Comparison of ENCODE assay signal across 16 cellular contexts in genomic region chr1:215156232-215156631, GRCh38.
DNase-seq lines count a peak whose midpoint lies in the region; ATAC-seq and TF ChIP-seq lines count a peak whose summit lies in the region.
"Had no signal": no experiment of that assay in that cellular context is flagged by ENCODE, and none has a peak within 500 bp of the region (broad histone marks: within the 10 kb centered on the region; RNA-seq: fewer than 3 reads in every experiment).

No MANE protein-coding gene starts in this region.

- DNase-seq in HT1080 (ENCODE audit: low read depth) (peak; percentile 7), adipocyte (ENCODE audit: low read depth) (peak; percentile 54), fibroblast of mammary gland (ENCODE audit: low read depth) (peak; percentile 38), retinal pigment epithelial cell (ENCODE audit: low read depth) (peak; percentile 39), NCI-H146 treated with DMSO at 0.1 percent for 48 hours (lab: John Stamatoyannopoulos, UW; ENCODE audit: unreplicated experiment) (no peak)
- DNase-seq: activated CD4-positive, alpha-beta T cell treated with anti-CD3 and anti-CD28 coated beads, Interleukin-2, amount 50 U/mL, for 4 hours; activated effector memory CD4-positive, alpha-beta T cell treated with anti-CD3 and anti-CD28 coated beads, Interleukin-2, amount 50 U/mL, for 16 hours; DMS79; left cardiac atrium; naive thymus-derived CD8-positive, alpha-beta T cell; NCI-H1436; NCI-H524; right cardiac atrium had no signal

- H3K9ac ChIP-seq in adipocyte (ENCODE audit: low read length) = no peak overlapping the region

- H3K4me1 ChIP-seq in adipocyte (ENCODE audit: control insufficient read depth, insufficient read depth, low read length) = peaks cover 10% of the 10 kb centered on the region

- H3K9me3 ChIP-seq in adipocyte (ENCODE audit: control insufficient read depth, low read length) = peaks cover 2% of the 10 kb centered on the region

- H3K4me3 ChIP-seq in adipocyte (ENCODE audit: low read length) (no peak overlapping the region), fibroblast of mammary gland (ENCODE audit: control insufficient read depth, low read depth, low read length) (no peak overlapping the region), retinal pigment epithelial cell (ENCODE audit: low read length) (no peak overlapping the region)

- no peaks in the 10 kb centered on the region for H3K36me3 ChIP-seq in adipocyte (ENCODE audit: control insufficient read depth, insufficient read depth, low read length, severe bottlenecking)

- H3K27me3 ChIP-seq in adipocyte (replicated peaks; ENCODE audit: control insufficient read depth, insufficient read depth, low read length) = no peaks in the 10 kb centered on the region

- ATAC-seq in HG03378 (IDR thresholded peaks at IDR 0.05; ENCODE audit: unreplicated experiment) (no peak), GM19463 (IDR thresholded peaks at IDR 0.05; ENCODE audit: unreplicated experiment) (no peak), HG02678 (IDR thresholded peaks at IDR 0.05; ENCODE audit: unreplicated experiment) (no peak)
- ATAC-seq: left cardiac atrium; naive thymus-derived CD8-positive, alpha-beta T cell; right cardiac atrium had no signal

- TF ChIP-seq CTCF in fibroblast of mammary gland (conservative IDR thresholded peaks at IDR 0.05; ENCODE audit: control insufficient read depth, insufficient read depth, low read depth, low read length) (no peak), retinal pigment epithelial cell (conservative IDR thresholded peaks at IDR 0.05; ENCODE audit: low read depth, low read length) (no peak)
